1 cellular context compared by ENCODE assay signal in genomic region chr19:1383311-1384084, GRCh38.
TF ChIP-seq lines count a peak whose summit lies in the region.

NDUFS7 (plus strand) TSS chr19:1383907; CDS start chr19:1383927, 20 bp downstream.

TF ChIP-seq in HepG2, 621 proteins besides CTCF, POLR2A, EP300 and RAD21 (continued from another document and continues in another):
- TF ChIP-seq TP53 (CRISPR knock-in tag; conservative IDR thresholded peaks at IDR 0.05) (peak; percentile 90), YEATS2 (CRISPR knock-in tag; IDR thresholded peaks at IDR 0.05; ENCODE audit: borderline replicate concordance) (peak; percentile 96), HMGA1 (CRISPR knock-in tag; conservative IDR thresholded peaks at IDR 0.05) (no peak), RFXAP (CRISPR knock-in tag; IDR thresholded peaks at IDR 0.05; ENCODE audit: borderline replicate concordance) (peak; percentile 83; the same call in 1 of the 2 replicates), JDP2 (CRISPR knock-in tag; IDR thresholded peaks at IDR 0.05; ENCODE audit: borderline replicate concordance) (peak; percentile 50; the same call in 1 of the 2 replicates), SNAI1 (CRISPR knock-in tag; IDR thresholded peaks at IDR 0.05; ENCODE audit: borderline replicate concordance) (0 out of 2 replicates have a peak, but pooled peaks have one; percentile 36), SRY (CRISPR knock-in tag; IDR thresholded peaks at IDR 0.05) (peak; percentile 84), WIZ (CRISPR knock-in tag; IDR thresholded peaks at IDR 0.05) (peak; percentile 85), CEBPZ (IDR thresholded peaks at IDR 0.05; ENCODE audit: low read length) (no peak), ARID4A (CRISPR knock-in tag; IDR thresholded peaks at IDR 0.05; ENCODE audit: borderline replicate concordance) (peak; percentile 99), KMT2B (CRISPR knock-in tag; IDR thresholded peaks at IDR 0.05) (peak; percentile 93), ZNF879 (CRISPR knock-in tag; IDR thresholded peaks at IDR 0.05) (peak; percentile 75), ZNF547 (CRISPR knock-in tag; IDR thresholded peaks at IDR 0.05) (peak; percentile 99), REL (CRISPR knock-in tag; conservative IDR thresholded peaks at IDR 0.05) (peak; percentile 90; the same call in 1 of the 2 replicates), MYC (CRISPR knock-in tag; IDR thresholded peaks at IDR 0.05; ENCODE audit: borderline replicate concordance) (peak; percentile 94), CREBL2 (CRISPR knock-in tag; IDR thresholded peaks at IDR 0.05; ENCODE audit: borderline replicate concordance) (no peak; the same call in 1 of the 2 replicates), HDAC6 (IDR thresholded peaks at IDR 0.05; ENCODE audit: low read depth, low read length) (no peak), PAX8 (CRISPR knock-in tag; IDR thresholded peaks at IDR 0.05; ENCODE audit: borderline replicate concordance) (peak; percentile 88), ZNF276 (CRISPR knock-in tag; IDR thresholded peaks at IDR 0.05; ENCODE audit: low read depth) (peak; percentile 93), ZNF510 (CRISPR knock-in tag; IDR thresholded peaks at IDR 0.05; ENCODE audit: low read depth) (peak; percentile 95; the same call in 1 of the 2 replicates), REST (IDR thresholded peaks at IDR 0.05; ENCODE audit: borderline replicate concordance in 1 of 2, low read depth in 1 of 2, low read length in 2 of 2) (peak in 1 of 2 experiments; percentile 68; a peak in 1 of 4 replicates), DNMT3B (CRISPR knock-in tag; conservative IDR thresholded peaks at IDR 0.05) (peak; percentile 98), PRPF4 (IDR thresholded peaks at IDR 0.05; ENCODE audit: low read depth, low read length, poor library complexity, severe bottlenecking) (peak; percentile 93), FOXK2 (IDR thresholded peaks at IDR 0.05) (peak; percentile 66; the same call in 1 of the 2 replicates), ZBTB14 (CRISPR knock-in tag; IDR thresholded peaks at IDR 0.05) (peak; percentile 75), ZSCAN12 (CRISPR knock-in tag; IDR thresholded peaks at IDR 0.05) (peak; percentile 93), KLF16 (CRISPR knock-in tag; IDR thresholded peaks at IDR 0.05) (peak in 1 of 2 experiments; percentile 98; a peak in 2 of 4 replicates), NCOA2 (CRISPR knock-in tag; IDR thresholded peaks at IDR 0.05) (peak; percentile 52), DR1 (CRISPR knock-in tag; IDR thresholded peaks at IDR 0.05) (peak; percentile 81; the same call in 1 of the 2 replicates), ZEB1 (IDR thresholded peaks at IDR 0.05; ENCODE audit: insufficient replicate concordance, low read depth) (peak; percentile 82), ZNF558 (CRISPR knock-in tag; IDR thresholded peaks at IDR 0.05; ENCODE audit: borderline replicate concordance) (peak; percentile 97), BATF2 (CRISPR knock-in tag; IDR thresholded peaks at IDR 0.05) (peak; percentile 92; the same call in 1 of the 2 replicates), DBP (CRISPR knock-in tag; IDR thresholded peaks at IDR 0.05; ENCODE audit: not compliant biosample characterization) (peak; percentile 96), ZMAT5 (CRISPR knock-in tag; IDR thresholded peaks at IDR 0.05; ENCODE audit: borderline replicate concordance, low read depth) (0 out of 2 replicates have a peak, but pooled peaks have one; percentile 37), SETDB1 (CRISPR knock-in tag; IDR thresholded peaks at IDR 0.05; ENCODE audit: borderline replicate concordance) (no peak), HNF1B (CRISPR knock-in tag; IDR thresholded peaks at IDR 0.05) (peak; percentile 95), ZNF597 (CRISPR knock-in tag; IDR thresholded peaks at IDR 0.05) (no peak), KDM3A (CRISPR knock-in tag; IDR thresholded peaks at IDR 0.05; ENCODE audit: low read depth) (peak; percentile 94; the same call in 1 of the 2 replicates)
